In the genomic region with DNA sequence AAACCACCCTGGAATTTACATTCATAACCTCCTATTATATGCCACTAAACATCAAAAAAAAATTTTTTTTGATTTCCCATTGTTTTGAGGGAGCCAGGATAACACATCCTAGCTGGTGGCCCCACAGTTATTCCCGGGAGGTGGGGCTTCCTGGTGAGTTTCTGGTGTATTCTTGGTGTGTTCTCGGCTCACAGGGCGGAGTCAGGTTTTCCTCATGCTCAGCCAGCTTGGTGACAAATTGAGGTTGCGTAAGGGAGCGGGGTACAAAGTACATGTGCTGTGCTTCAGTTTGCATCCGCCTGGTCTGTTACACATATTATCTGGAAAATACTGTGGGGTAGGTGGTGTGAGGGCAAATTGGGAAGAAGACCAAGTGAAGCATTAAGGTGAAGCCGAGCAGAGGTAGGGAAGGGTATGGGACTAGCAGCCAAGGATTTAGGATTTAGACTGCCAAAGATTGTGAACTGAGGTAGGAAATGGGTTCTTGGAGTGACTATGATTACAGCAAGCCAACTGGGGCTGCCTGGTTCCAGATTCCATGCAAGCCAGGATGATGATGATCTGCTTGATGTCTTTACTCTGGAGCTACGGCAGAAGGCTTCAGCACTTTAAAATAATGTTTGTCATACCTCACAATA, we compare ENCODE assay signal across 1 cellular context.
TF ChIP-seq lines count a peak whose summit lies in the region.

No MANE protein-coding gene starts in this region.

TF ChIP-seq in K562, 482 proteins besides CTCF, POLR2A, EP300 and RAD21 (continued from another document):
- TF ChIP-seq, protein P1, sequence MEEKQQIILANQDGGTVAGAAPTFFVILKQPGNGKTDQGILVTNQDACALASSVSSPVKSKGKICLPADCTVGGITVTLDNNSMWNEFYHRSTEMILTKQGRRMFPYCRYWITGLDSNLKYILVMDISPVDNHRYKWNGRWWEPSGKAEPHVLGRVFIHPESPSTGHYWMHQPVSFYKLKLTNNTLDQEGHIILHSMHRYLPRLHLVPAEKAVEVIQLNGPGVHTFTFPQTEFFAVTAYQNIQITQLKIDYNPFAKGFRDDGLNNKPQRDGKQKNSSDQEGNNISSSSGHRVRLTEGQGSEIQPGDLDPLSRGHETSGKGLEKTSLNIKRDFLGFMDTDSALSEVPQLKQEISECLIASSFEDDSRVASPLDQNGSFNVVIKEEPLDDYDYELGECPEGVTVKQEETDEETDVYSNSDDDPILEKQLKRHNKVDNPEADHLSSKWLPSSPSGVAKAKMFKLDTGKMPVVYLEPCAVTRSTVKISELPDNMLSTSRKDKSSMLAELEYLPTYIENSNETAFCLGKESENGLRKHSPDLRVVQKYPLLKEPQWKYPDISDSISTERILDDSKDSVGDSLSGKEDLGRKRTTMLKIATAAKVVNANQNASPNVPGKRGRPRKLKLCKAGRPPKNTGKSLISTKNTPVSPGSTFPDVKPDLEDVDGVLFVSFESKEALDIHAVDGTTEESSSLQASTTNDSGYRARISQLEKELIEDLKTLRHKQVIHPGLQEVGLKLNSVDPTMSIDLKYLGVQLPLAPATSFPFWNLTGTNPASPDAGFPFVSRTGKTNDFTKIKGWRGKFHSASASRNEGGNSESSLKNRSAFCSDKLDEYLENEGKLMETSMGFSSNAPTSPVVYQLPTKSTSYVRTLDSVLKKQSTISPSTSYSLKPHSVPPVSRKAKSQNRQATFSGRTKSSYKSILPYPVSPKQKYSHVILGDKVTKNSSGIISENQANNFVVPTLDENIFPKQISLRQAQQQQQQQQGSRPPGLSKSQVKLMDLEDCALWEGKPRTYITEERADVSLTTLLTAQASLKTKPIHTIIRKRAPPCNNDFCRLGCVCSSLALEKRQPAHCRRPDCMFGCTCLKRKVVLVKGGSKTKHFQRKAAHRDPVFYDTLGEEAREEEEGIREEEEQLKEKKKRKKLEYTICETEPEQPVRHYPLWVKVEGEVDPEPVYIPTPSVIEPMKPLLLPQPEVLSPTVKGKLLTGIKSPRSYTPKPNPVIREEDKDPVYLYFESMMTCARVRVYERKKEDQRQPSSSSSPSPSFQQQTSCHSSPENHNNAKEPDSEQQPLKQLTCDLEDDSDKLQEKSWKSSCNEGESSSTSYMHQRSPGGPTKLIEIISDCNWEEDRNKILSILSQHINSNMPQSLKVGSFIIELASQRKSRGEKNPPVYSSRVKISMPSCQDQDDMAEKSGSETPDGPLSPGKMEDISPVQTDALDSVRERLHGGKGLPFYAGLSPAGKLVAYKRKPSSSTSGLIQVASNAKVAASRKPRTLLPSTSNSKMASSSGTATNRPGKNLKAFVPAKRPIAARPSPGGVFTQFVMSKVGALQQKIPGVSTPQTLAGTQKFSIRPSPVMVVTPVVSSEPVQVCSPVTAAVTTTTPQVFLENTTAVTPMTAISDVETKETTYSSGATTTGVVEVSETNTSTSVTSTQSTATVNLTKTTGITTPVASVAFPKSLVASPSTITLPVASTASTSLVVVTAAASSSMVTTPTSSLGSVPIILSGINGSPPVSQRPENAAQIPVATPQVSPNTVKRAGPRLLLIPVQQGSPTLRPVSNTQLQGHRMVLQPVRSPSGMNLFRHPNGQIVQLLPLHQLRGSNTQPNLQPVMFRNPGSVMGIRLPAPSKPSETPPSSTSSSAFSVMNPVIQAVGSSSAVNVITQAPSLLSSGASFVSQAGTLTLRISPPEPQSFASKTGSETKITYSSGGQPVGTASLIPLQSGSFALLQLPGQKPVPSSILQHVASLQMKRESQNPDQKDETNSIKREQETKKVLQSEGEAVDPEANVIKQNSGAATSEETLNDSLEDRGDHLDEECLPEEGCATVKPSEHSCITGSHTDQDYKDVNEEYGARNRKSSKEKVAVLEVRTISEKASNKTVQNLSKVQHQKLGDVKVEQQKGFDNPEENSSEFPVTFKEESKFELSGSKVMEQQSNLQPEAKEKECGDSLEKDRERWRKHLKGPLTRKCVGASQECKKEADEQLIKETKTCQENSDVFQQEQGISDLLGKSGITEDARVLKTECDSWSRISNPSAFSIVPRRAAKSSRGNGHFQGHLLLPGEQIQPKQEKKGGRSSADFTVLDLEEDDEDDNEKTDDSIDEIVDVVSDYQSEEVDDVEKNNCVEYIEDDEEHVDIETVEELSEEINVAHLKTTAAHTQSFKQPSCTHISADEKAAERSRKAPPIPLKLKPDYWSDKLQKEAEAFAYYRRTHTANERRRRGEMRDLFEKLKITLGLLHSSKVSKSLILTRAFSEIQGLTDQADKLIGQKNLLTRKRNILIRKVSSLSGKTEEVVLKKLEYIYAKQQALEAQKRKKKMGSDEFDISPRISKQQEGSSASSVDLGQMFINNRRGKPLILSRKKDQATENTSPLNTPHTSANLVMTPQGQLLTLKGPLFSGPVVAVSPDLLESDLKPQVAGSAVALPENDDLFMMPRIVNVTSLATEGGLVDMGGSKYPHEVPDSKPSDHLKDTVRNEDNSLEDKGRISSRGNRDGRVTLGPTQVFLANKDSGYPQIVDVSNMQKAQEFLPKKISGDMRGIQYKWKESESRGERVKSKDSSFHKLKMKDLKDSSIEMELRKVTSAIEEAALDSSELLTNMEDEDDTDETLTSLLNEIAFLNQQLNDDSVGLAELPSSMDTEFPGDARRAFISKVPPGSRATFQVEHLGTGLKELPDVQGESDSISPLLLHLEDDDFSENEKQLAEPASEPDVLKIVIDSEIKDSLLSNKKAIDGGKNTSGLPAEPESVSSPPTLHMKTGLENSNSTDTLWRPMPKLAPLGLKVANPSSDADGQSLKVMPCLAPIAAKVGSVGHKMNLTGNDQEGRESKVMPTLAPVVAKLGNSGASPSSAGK (IDR thresholded peaks at IDR 0.05), result peak; percentile 47
- TF ChIP-seq, protein P2, sequence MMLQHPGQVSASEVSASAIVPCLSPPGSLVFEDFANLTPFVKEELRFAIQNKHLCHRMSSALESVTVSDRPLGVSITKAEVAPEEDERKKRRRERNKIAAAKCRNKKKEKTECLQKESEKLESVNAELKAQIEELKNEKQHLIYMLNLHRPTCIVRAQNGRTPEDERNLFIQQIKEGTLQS (IDR thresholded peaks at IDR 0.05), result 0 out of 2 replicates have a peak, but pooled peaks have one; percentile 29
- TF ChIP-seq, protein P2 (CRISPR knock-in tag; conservative IDR thresholded peaks at IDR 0.05), result no peak
- TF ChIP-seq CEBPG (CRISPR knock-in tag; IDR thresholded peaks at IDR 0.05) (peak; percentile 58), CEBPG (tag; conservative IDR thresholded peaks at IDR 0.05 in 1 of 2, IDR thresholded peaks at IDR 0.05 in 1 of 2) (peak in 1 of 2 experiments; percentile 74; a peak in 2 of 4 replicates), PCBP2 (IDR thresholded peaks at IDR 0.05; ENCODE audit: low read depth, low read length, poor library complexity, severe bottlenecking) (no peak)
- TF ChIP-seq, protein P3, sequence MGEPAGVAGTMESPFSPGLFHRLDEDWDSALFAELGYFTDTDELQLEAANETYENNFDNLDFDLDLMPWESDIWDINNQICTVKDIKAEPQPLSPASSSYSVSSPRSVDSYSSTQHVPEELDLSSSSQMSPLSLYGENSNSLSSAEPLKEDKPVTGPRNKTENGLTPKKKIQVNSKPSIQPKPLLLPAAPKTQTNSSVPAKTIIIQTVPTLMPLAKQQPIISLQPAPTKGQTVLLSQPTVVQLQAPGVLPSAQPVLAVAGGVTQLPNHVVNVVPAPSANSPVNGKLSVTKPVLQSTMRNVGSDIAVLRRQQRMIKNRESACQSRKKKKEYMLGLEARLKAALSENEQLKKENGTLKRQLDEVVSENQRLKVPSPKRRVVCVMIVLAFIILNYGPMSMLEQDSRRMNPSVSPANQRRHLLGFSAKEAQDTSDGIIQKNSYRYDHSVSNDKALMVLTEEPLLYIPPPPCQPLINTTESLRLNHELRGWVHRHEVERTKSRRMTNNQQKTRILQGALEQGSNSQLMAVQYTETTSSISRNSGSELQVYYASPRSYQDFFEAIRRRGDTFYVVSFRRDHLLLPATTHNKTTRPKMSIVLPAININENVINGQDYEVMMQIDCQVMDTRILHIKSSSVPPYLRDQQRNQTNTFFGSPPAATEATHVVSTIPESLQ (CRISPR knock-in tag; IDR thresholded peaks at IDR 0.05), result no peak
